ENCODE assay signal across 20 cellular contexts in genomic region chr18:77709107-77709506, GRCh38.
DNase-seq lines count a peak whose midpoint lies in the region; ATAC-seq and TF ChIP-seq lines count a peak whose summit lies in the region.
"Had no signal": no experiment of that assay in that cellular context is flagged by ENCODE, and none has a peak within 500 bp of the region (broad histone marks: within the 10 kb centered on the region; RNA-seq: fewer than 3 reads in every experiment).

No MANE protein-coding gene starts in this region.

- no peak for TF ChIP-seq CTCF in CD14-positive monocyte (IDR thresholded peaks at IDR 0.05)

- H3K27ac Mint-ChIP-seq in CD14-positive monocyte = no peak overlapping the region
- H3K27ac Mint-ChIP-seq: activated CD4-positive, alpha-beta memory T cell treated with anti-CD3 and anti-CD28 coated beads for 36 hours; activated naive CD4-positive, alpha-beta T cell treated with anti-CD3 and anti-CD28 coated beads, Interleukin-2, amount 50 U/mL, for 24 hours; stimulated activated naive CD8-positive, alpha-beta T cell treated with anti-CD3 and anti-CD28 coated beads, Interleukin-15, Interleukin-2, amounts not matched to agents 100 ng/mL and 50 ng/mL, for 24 hours had no signal

- ATAC-seq in GM18505 (IDR thresholded peaks at IDR 0.05; ENCODE audit: unreplicated experiment) = peak; percentile 78
- ATAC-seq in GM19463 (IDR thresholded peaks at IDR 0.05; ENCODE audit: unreplicated experiment) = peak; percentile 95
- ATAC-seq in HG02759 (IDR thresholded peaks at IDR 0.05; ENCODE audit: unreplicated experiment) = peak; percentile 93
- peak; percentile 86 for ATAC-seq in HG03442 (IDR thresholded peaks at IDR 0.05; ENCODE audit: unreplicated experiment)
- ATAC-seq in GM18517 (IDR thresholded peaks at IDR 0.05; ENCODE audit: unreplicated experiment) = no peak
- no peak for ATAC-seq in GM19035 (IDR thresholded peaks at IDR 0.05; ENCODE audit: unreplicated experiment)
- ATAC-seq: A549, right cardiac atrium had no signal

- H3K27me3 Mint-ChIP-seq in CD14-positive monocyte (ENCODE audit: low read depth in 3 of 3) = peaks cover 0 to 5% (median 1%) of the 10 kb centered on the region in 3 donors

- DNase-seq in hypothalamus (lab: John Stamatoyannopoulos, UW) (no peak), CD14-positive monocyte (ENCODE audit: low spot score) (no peak)
- DNase-seq: activated CD4-positive, alpha-beta memory T cell treated with anti-CD3 and anti-CD28 coated beads for 36 hours; islet precursor cell; NCI-H1417 treated with DMSO at 0.1 percent for 48 hours; NCI-H2171 treated with DMSO at 0.1 percent for 48 hours; NCI-H748 treated with DMSO at 0.1 percent for 48 hours; right cardiac atrium; SIG-M5; upper lobe of left lung; WERI-Rb-1 had no signal

- H3K4me1 Mint-ChIP-seq in CD14-positive monocyte = no peaks in the 10 kb centered on the region
- H3K4me1 Mint-ChIP-seq: activated naive CD4-positive, alpha-beta T cell treated with anti-CD3 and anti-CD28 coated beads, Interleukin-2, amount 50 U/mL, for 24 hours had no signal

- no peak for TF ChIP-seq POLR2A in GM18505 (IDR thresholded peaks at IDR 0.05; ENCODE audit: borderline replicate concordance, extremely low read depth, insufficient read depth, insufficient read length)

- no peaks in the 10 kb centered on the region for H3K9me3 Mint-ChIP-seq in CD14-positive monocyte
- H3K9me3 Mint-ChIP-seq: activated naive CD4-positive, alpha-beta T cell treated with anti-CD3 and anti-CD28 coated beads, Interleukin-2, amount 50 U/mL, for 24 hours; stimulated activated naive CD8-positive, alpha-beta T cell treated with anti-CD3 and anti-CD28 coated beads, Interleukin-15, Interleukin-2, amounts not matched to agents 100 ng/mL and 50 ng/mL, for 24 hours had no signal

- H3K4me3 Mint-ChIP-seq in CD14-positive monocyte = no peak overlapping the region
- H3K4me3 Mint-ChIP-seq: activated CD4-positive, alpha-beta memory T cell treated with anti-CD3 and anti-CD28 coated beads for 36 hours; activated naive CD4-positive, alpha-beta T cell treated with anti-CD3 and anti-CD28 coated beads, Interleukin-2, amount 50 U/mL, for 24 hours; stimulated activated naive CD8-positive, alpha-beta T cell treated with anti-CD3 and anti-CD28 coated beads, Interleukin-15, Interleukin-2, amounts not matched to agents 100 ng/mL and 50 ng/mL, for 24 hours had no signal

- H3K36me3 Mint-ChIP-seq in CD14-positive monocyte = no peaks in the 10 kb centered on the region
- H3K36me3 Mint-ChIP-seq: activated CD4-positive, alpha-beta memory T cell treated with anti-CD3 and anti-CD28 coated beads for 36 hours; activated naive CD4-positive, alpha-beta T cell treated with anti-CD3 and anti-CD28 coated beads, Interleukin-2, amount 50 U/mL, for 24 hours had no signal

- intact Hi-C loops in CD14-positive monocyte (cut with micrococcal nuclease) = no loop called here

Comparison
In these comparisons a context has a peak if more than half of its experiments do, and no peak if none do; other contexts are left out.
1. ATAC-seq: peak in GM18505 (single experiment), GM19463 (single experiment), HG02759 (single experiment) and HG03442 (single experiment); none in GM18517 (single experiment) and GM19035 (single experiment).